ENCODE assay signal across 1 cellular context in genomic region chr1:62285984-62286481, GRCh38.
TF ChIP-seq lines count a peak whose summit lies in the region.

No MANE protein-coding gene starts in this region.

TF ChIP-seq in IMR-90, 13 proteins besides CTCF, POLR2A, EP300 and RAD21 (continued from another document):
- no peak for TF ChIP-seq RCOR1 (IDR thresholded peaks at IDR 0.05; ENCODE audit: insufficient replicate concordance, low read length)
- no peak for TF ChIP-seq RFX5 (IDR thresholded peaks at IDR 0.05; ENCODE audit: low read depth, low read length)
